ENCODE assay signal across 7 cellular contexts in the genomic region with DNA sequence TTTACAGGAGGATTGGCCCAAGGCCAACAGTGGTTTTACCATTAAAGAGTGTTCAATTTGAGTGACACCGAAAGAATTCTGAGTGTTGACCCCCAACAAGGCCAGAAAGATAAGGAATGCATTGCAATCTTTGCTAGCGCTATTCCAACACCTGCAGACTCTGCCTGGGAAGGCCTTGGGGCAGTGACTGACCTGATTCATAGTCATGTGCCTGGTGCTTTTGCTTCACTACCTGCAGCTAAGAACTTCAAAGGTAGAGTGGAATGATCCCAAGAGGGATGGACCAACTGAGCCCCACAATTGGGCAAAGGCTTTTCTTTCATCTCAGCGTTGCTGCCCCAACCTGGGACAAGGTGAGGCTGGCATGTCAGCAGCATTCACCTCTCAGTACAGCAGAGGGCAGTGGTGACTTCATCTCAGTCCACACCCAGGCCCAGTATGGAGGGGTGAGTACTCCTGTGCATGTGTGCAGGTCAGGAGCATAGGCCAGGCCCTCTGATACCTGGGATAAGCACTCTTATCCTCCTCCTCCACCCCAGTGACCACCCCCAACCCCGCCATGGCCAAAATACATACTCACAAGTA.
DNase-seq lines count a peak whose midpoint lies in the region; ATAC-seq and TF ChIP-seq lines count a peak whose summit lies in the region.

No MANE protein-coding gene starts in this region.

- ATAC-seq in IMR-90 (ENCODE audit: low read depth) (no peak), activated B cell treated with CpG ODN at 0.5 μM for 24 hours (ENCODE audit: low read depth) (peak; percentile 56), HG03439 (IDR thresholded peaks at IDR 0.05; ENCODE audit: unreplicated experiment) (no peak)

- H3K4me3 ChIP-seq in IMR-90 (ENCODE audit: insufficient read depth, low read depth, low read length) (no peak overlapping the region), esophagus muscularis mucosa (no peak overlapping the region), spleen (no peak overlapping the region), osteoblast (ENCODE audit: insufficient read depth, low read length) (no peak overlapping the region)

- no peak overlapping the region for H3K9ac ChIP-seq in IMR-90 (ENCODE audit: low read depth, low read length)

- TF ChIP-seq CTCF in GM12872 (IDR thresholded peaks at IDR 0.05; ENCODE audit: insufficient read depth, low read depth, low read length) (peak; percentile 57), IMR-90 (conservative IDR thresholded peaks at IDR 0.05; ENCODE audit: low read depth, low read length) (0 out of 2 replicates have a peak, but pooled peaks have one; percentile 11), activated B cell treated with CpG ODN at 0.5 μM for 24 hours (IDR thresholded peaks at IDR 0.05) (no peak), esophagus muscularis mucosa (IDR thresholded peaks at IDR 0.05) (peak in 1 of 3 experiments; percentile 24), spleen (IDR thresholded peaks at IDR 0.05 in 8 of 11, conservative IDR thresholded peaks at IDR 0.05 in 3 of 11) (peak in 9 of 11 experiments; percentile 8 to 48 (median 29)), osteoblast (IDR thresholded peaks at IDR 0.05; ENCODE audit: extremely low read depth, low read depth, low read length) (no peak)

- no peak overlapping the region for H3K4ac ChIP-seq in IMR-90 (ENCODE audit: low read depth, low read length)

- H2BK15ac ChIP-seq in IMR-90 (ENCODE audit: low read depth, low read length), result no peak overlapping the region

- TF ChIP-seq POLR2A in IMR-90 (IDR thresholded peaks at IDR 0.05; ENCODE audit: low read depth, low read length) (no peak), esophagus muscularis mucosa (IDR thresholded peaks at IDR 0.05; ENCODE audit: low read depth) (no peak), spleen (IDR thresholded peaks at IDR 0.05) (no peak)

- H3K27ac ChIP-seq in IMR-90 (ENCODE audit: insufficient read depth, low read length), result no peak overlapping the region
- H3K27ac ChIP-seq in esophagus muscularis mucosa (replicated peaks in 1 of 4), result no peak overlapping the region
- H3K27ac ChIP-seq in spleen, result no peak overlapping the region
- no peak overlapping the region for H3K27ac ChIP-seq in osteoblast (ENCODE audit: low read depth, low read length)

- in situ Hi-C loops in IMR-90 (cut with MboI; ENCODE audit: low sequenced_read_pairs), result no loop called here

- no TSS peak for BruUV-seq in IMR-90 (replicated peaks; lab: Mats Ljungman, UMichigan)

- TF ChIP-seq EP300 in esophagus muscularis mucosa (IDR thresholded peaks at IDR 0.05), result no peak

- H3K9me3 Mint-ChIP-seq in activated B cell treated with CpG ODN at 0.5 μM for 24 hours, result peaks cover 14% of the 10 kb centered on the region

- dilution Hi-C loops in IMR-90 (cut with HindIII; ENCODE audit: low sequenced_read_pairs, unreplicated experiment), result no loop called here

- no peaks in the 10 kb centered on the region for H3K27me3 ChIP-seq in IMR-90 (ENCODE audit: control insufficient read depth, insufficient read depth, low read length)
- no peaks in the 10 kb centered on the region for H3K27me3 ChIP-seq in esophagus muscularis mucosa
- no peaks in the 10 kb centered on the region for H3K27me3 ChIP-seq in spleen (replicated peaks in 1 of 7)
- no peaks in the 10 kb centered on the region for H3K27me3 ChIP-seq in osteoblast (ENCODE audit: insufficient read depth, low read length)

- no peaks in the 10 kb centered on the region for H3K4me1 Mint-ChIP-seq in activated B cell treated with CpG ODN at 0.5 μM for 24 hours

- H2AK9ac ChIP-seq in IMR-90 (replicated peaks; ENCODE audit: low read depth, low read length, poor library complexity), result no peak overlapping the region

- H3K4me1 ChIP-seq in IMR-90 (ENCODE audit: control insufficient read depth, insufficient read depth, low read length) (no peaks in the 10 kb centered on the region), esophagus muscularis mucosa (no peaks in the 10 kb centered on the region), spleen (no peaks in the 10 kb centered on the region), osteoblast (ENCODE audit: insufficient read depth, low read length) (no peaks in the 10 kb centered on the region)

- whole genome bisulfite sequencing in IMR-90 (ENCODE audit: extremely low coverage in 2 of 2, insufficient read length in 1 of 2), 2 experiments, result 60% methylated on average over 2 of the region's 4 CpGs; no CpG with 5 or more reads in 1 of the 2 experiments
- WGBS in esophagus muscularis mucosa, result 47% methylated on average over 4 of the region's 4 CpGs
- WGBS in spleen, 5 donors, result 54 to 73% (median 68%) methylated on average over 3 to 4 of the region's 4 CpGs

- no peak overlapping the region for H3K27ac Mint-ChIP-seq in activated B cell treated with CpG ODN at 0.5 μM for 24 hours

- H3K56ac ChIP-seq in IMR-90 (ENCODE audit: extremely low read depth, insufficient read depth, low read length), result no peak overlapping the region

- no peaks in the 10 kb centered on the region for H3K9me1 ChIP-seq in IMR-90 (ENCODE audit: insufficient read depth, low read length)

- no peaks in the 10 kb centered on the region for H3K36me3 Mint-ChIP-seq in activated B cell treated with CpG ODN at 0.5 μM for 24 hours (ENCODE audit: low read depth)

- no peak overlapping the region for H2BK120ac ChIP-seq in IMR-90 (ENCODE audit: low read depth, low read length)

- H3K14ac ChIP-seq in IMR-90 (replicated peaks; ENCODE audit: low read depth, low read length), result no peak overlapping the region

- H4K8ac ChIP-seq in IMR-90 (ENCODE audit: low read depth in 2 of 2, low read length in 2 of 2), result no peak overlapping the region

- H2AFZ ChIP-seq in IMR-90 (replicated peaks; ENCODE audit: low read length, poor library complexity) (no peak overlapping the region), osteoblast (ENCODE audit: low read length) (no peak overlapping the region)

- CTCF ChIA-PET in IMR-90 (lab: Yijun Ruan, JAX), result no interaction called here
- CTCF ChIA-PET in activated B cell treated with CpG ODN at 0.5 μM for 24 hours (lab: Charles Lee), result interaction anchor here (0.8 to 1.7 kb wide), 3 partner anchors 9 to 277 kb away, joined by 3 to 15 read pairs (median 7); no protein-coding TSS in a partner anchor

- H3K27me3 Mint-ChIP-seq in activated B cell treated with CpG ODN at 0.5 μM for 24 hours, result peaks cover 9% of the 10 kb centered on the region

- H2AK5ac ChIP-seq in IMR-90 (ENCODE audit: low read depth, low read length), result no peak overlapping the region

- no peaks in the 10 kb centered on the region for H3K79me1 ChIP-seq in IMR-90 (ENCODE audit: low read depth in 1 of 2, low read length in 2 of 2)

- no peak overlapping the region for H2BK5ac ChIP-seq in IMR-90 (ENCODE audit: low read depth, low read length, poor library complexity, severe bottlenecking)

- H2BK20ac ChIP-seq in IMR-90 (ENCODE audit: low read depth, low read length), result no peak overlapping the region

- POLR2A ChIA-PET in IMR-90 (lab: Charles Lee; ENCODE audit: unreplicated experiment) (no interaction called here), activated B cell treated with CpG ODN at 0.5 μM for 24 hours (lab: Charles Lee) (no interaction called here)

- H4K20me1 ChIP-seq in IMR-90 (ENCODE audit: insufficient read depth, low read length), result no peaks in the 10 kb centered on the region
- no peaks in the 10 kb centered on the region for H4K20me1 ChIP-seq in osteoblast (ENCODE audit: insufficient read depth, low read length)

- TF ChIP-seq RAD21 in IMR-90 (IDR thresholded peaks at IDR 0.05; ENCODE audit: low read length), result no peak

- H3K36me3 ChIP-seq in IMR-90 (ENCODE audit: control insufficient read depth, insufficient read depth, low read length), result no peaks in the 10 kb centered on the region
- H3K36me3 ChIP-seq in esophagus muscularis mucosa, result no peaks in the 10 kb centered on the region
- H3K36me3 ChIP-seq in spleen, result no peaks in the 10 kb centered on the region
- H3K36me3 ChIP-seq in osteoblast (ENCODE audit: insufficient read depth, low read length), result no peaks in the 10 kb centered on the region

- H3K79me2 ChIP-seq in osteoblast (ENCODE audit: insufficient read depth, low read length), result no peaks in the 10 kb centered on the region

- no peak overlapping the region for H3K4me2 ChIP-seq in IMR-90 (ENCODE audit: low read depth, low read length)
- no peak overlapping the region for H3K4me2 ChIP-seq in osteoblast (ENCODE audit: insufficient read depth, low read length)

- no peak overlapping the region for H3K4me3 Mint-ChIP-seq in activated B cell treated with CpG ODN at 0.5 μM for 24 hours

- H4K91ac ChIP-seq in IMR-90 (ENCODE audit: insufficient read depth, low read depth, low read length), result no peak overlapping the region

- H3K23ac ChIP-seq in IMR-90 (ENCODE audit: low read depth, low read length), result no peak overlapping the region

- H3K18ac ChIP-seq in IMR-90 (ENCODE audit: low read depth, low read length), result no peak overlapping the region

- intact Hi-C loops in IMR-90 (cut with micrococcal nuclease) (no loop called here), activated B cell treated with CpG ODN at 0.5 μM for 24 hours (cut with micrococcal nuclease) (loop anchor here (1.0 kb wide), 2 partner anchors 162 to 277 kb away; no protein-coding TSS in a partner anchor), esophagus muscularis mucosa (cut with DNase I) (loop anchor here (2.0 kb wide), 1 partner anchor 277 kb away; no protein-coding TSS in a partner anchor), spleen (cut with DNase I; ENCODE audit: low total_unique reads) (loop anchor here (5.0 kb wide), 1 partner anchor 276 kb away; no protein-coding TSS in a partner anchor)

- H4K5ac ChIP-seq in IMR-90 (ENCODE audit: low read depth, low read length), result no peak overlapping the region

- H3K9me3 ChIP-seq in IMR-90 (ENCODE audit: control insufficient read depth, insufficient read depth, low read length), result no peaks in the 10 kb centered on the region
- peaks cover 0 to 12% (median 3%) of the 10 kb centered on the region in 4 donors for H3K9me3 ChIP-seq in esophagus muscularis mucosa
- peaks cover 3 to 16% (median 11%) of the 10 kb centered on the region in 8 donors for H3K9me3 ChIP-seq in spleen
- no peaks in the 10 kb centered on the region for H3K9me3 ChIP-seq in osteoblast (ENCODE audit: low read depth, low read length)

- no peak for DNase-seq in IMR-90
- DNase-seq in activated B cell treated with CpG ODN at 0.5 μM for 24 hours, result no peak
- DNase-seq in esophagus muscularis mucosa (ENCODE audit: extremely low spot score), result peak; percentile 60
- no peak for DNase-seq in spleen
- no peak for DNase-seq in osteoblast (ENCODE audit: insufficient read length, low spot score, missing footprints)

TF ChIP-seq in IMR-90, 13 proteins besides CTCF, POLR2A, EP300 and RAD21:
- TF ChIP-seq FOS (IDR thresholded peaks at IDR 0.05; ENCODE audit: low read depth, low read length), result no peak
- TF ChIP-seq RFX5 (IDR thresholded peaks at IDR 0.05; ENCODE audit: low read depth, low read length), result no peak

Comparison
In these comparisons a context has a peak if more than half of its experiments do, and no peak if none do; other contexts are left out.
1. CTCF ChIP-seq: peak in GM12872 (single experiment), IMR-90 (single experiment) and spleen (9 of 11); none in activated B cell treated with CpG ODN at 0.5 μM for 24 hours (single experiment) and osteoblast (single experiment).